In the genomic region with DNA sequence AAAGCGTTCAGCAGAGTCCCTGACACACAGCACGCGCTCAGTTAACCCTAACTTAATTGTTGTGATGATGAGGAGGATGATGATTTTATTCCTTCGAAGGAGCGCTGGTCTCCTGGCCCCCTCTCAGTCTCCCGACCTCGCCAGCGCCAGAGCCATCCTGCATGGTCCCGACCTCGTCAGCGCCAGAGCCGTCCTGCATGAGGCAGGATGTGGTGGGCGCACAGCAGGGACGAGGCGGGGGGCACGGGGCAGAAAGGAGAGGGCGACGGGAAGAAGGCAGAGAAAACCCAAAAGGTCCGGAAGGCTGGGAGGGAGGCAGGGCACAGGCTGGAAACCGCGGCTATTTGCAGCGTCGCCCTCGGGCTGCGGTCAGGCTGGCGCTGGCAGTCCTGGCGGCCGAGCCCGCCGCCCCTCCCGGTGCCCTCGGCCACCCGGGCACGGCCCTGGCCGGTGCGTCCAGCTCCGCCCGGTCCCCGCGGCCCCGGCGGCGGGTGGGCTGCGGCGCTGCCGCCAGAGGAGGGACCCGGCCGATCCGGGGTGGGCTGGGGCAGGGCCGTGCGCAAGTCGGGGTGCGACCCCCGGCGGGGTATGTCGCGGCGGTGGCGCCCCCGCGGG, we compare ENCODE assay signal across 8 cellular contexts. TPM values are rescaled to one million over a fixed set of nuclear protein-coding genes. Genes with fewer than 3 reads are reported as not detected.
DNase-seq lines count a peak whose midpoint lies in the region; ATAC-seq lines count a peak whose summit lies in the region.

No MANE protein-coding gene starts in this region.

- no peaks in the 10 kb centered on the region; the same call in 1 of the 2 replicates for H3K36me3 ChIP-seq in iPS-20b (ENCODE audit: insufficient read depth, low read depth, low read length)

- H3K36me3 Mint-ChIP-seq in activated CD4-positive, alpha-beta T cell treated with anti-CD3 and anti-CD28 coated beads, Interleukin-2, amount 10 ng/mL, durations not matched to agents 7 days and 5 days (ENCODE audit: low read depth): peaks cover 1% of the 10 kb centered on the region
- H3K36me3 Mint-ChIP-seq in activated naive CD4-positive, alpha-beta T cell treated with anti-CD3 and anti-CD28 coated beads, Interleukin-2, amount 50 U/mL, for 72 hours: no peaks in the 10 kb centered on the region
- peaks cover 7 to 10% of the 10 kb centered on the region in 2 donors for H3K36me3 Mint-ChIP-seq in stimulated activated naive B cell treated with anti-CD40 and anti-IgM and Interleukin-4, amounts not matched to agents 10 μg/mL and 1 μg/mL and 100 μg/mL, for 72 hours

- peak overlapping the region; percentile 93 for H3K27ac Mint-ChIP-seq in activated CD4-positive, alpha-beta T cell treated with anti-CD3 and anti-CD28 coated beads, Interleukin-2, amount 10 ng/mL, durations not matched to agents 7 days and 5 days
- peak overlapping the region; percentile 67 to 72 for H3K27ac Mint-ChIP-seq in activated naive CD4-positive, alpha-beta T cell treated with anti-CD3 and anti-CD28 coated beads, Interleukin-2, amount 50 U/mL, for 72 hours
- H3K27ac Mint-ChIP-seq in stimulated activated naive B cell treated with anti-CD40 and anti-IgM and Interleukin-4, amounts not matched to agents 10 μg/mL and 1 μg/mL and 100 μg/mL, for 72 hours: peak overlapping the region; percentile 92

- H3K27me3 Mint-ChIP-seq in activated CD4-positive, alpha-beta T cell treated with anti-CD3 and anti-CD28 coated beads, Interleukin-2, amount 10 ng/mL, durations not matched to agents 7 days and 5 days: peaks cover 9% of the 10 kb centered on the region
- peaks cover 43 to 51% of the 10 kb centered on the region in 2 donors for H3K27me3 Mint-ChIP-seq in stimulated activated naive B cell treated with anti-CD40 and anti-IgM and Interleukin-4, amounts not matched to agents 10 μg/mL and 1 μg/mL and 100 μg/mL, for 72 hours

- peaks cover 55% of the 10 kb centered on the region for H3K27me3 ChIP-seq in iPS-20b (ENCODE audit: insufficient read depth, low read length)

- peak; percentile 21 to 39 for ATAC-seq in activated naive CD4-positive, alpha-beta T cell treated with anti-CD3 and anti-CD28 coated beads, Interleukin-2, amount 50 U/mL, for 72 hours
- peak; percentile 11 to 28 for ATAC-seq in stimulated activated naive B cell treated with anti-CD40 and anti-IgM and Interleukin-4, amounts not matched to agents 10 μg/mL and 1 μg/mL and 100 μg/mL, for 72 hours (replicated peaks)
- ATAC-seq in GM21526 (IDR thresholded peaks at IDR 0.05; ENCODE audit: low FRiP score, unreplicated experiment) (no peak), HG03108 (IDR thresholded peaks at IDR 0.05; ENCODE audit: unreplicated experiment) (no peak)

- peak overlapping the region; percentile 64 for H3K4me3 ChIP-seq in iPS-20b (ENCODE audit: low read length)

- H3K9me3 Mint-ChIP-seq in activated CD4-positive, alpha-beta T cell treated with anti-CD3 and anti-CD28 coated beads, Interleukin-2, amount 10 ng/mL, durations not matched to agents 7 days and 5 days: no peaks in the 10 kb centered on the region
- no peaks in the 10 kb centered on the region for H3K9me3 Mint-ChIP-seq in activated naive CD4-positive, alpha-beta T cell treated with anti-CD3 and anti-CD28 coated beads, Interleukin-2, amount 50 U/mL, for 72 hours
- no peaks in the 10 kb centered on the region for H3K9me3 Mint-ChIP-seq in stimulated activated naive B cell treated with anti-CD40 and anti-IgM and Interleukin-4, amounts not matched to agents 10 μg/mL and 1 μg/mL and 100 μg/mL, for 72 hours

- peaks cover 21% of the 10 kb centered on the region for H3K4me1 Mint-ChIP-seq in activated CD4-positive, alpha-beta T cell treated with anti-CD3 and anti-CD28 coated beads, Interleukin-2, amount 10 ng/mL, durations not matched to agents 7 days and 5 days
- H3K4me1 Mint-ChIP-seq in stimulated activated naive B cell treated with anti-CD40 and anti-IgM and Interleukin-4, amounts not matched to agents 10 μg/mL and 1 μg/mL and 100 μg/mL, for 72 hours: peaks cover 15 to 17% of the 10 kb centered on the region in 2 donors

- H3K9ac ChIP-seq in iPS-20b (ENCODE audit: low read depth, low read length): peak overlapping the region; percentile 44; the same call in 1 of the 2 replicates

- no peaks in the 10 kb centered on the region for H3K9me3 ChIP-seq in iPS-20b (ENCODE audit: insufficient read depth, low read depth, low read length)

- CTCF ChIA-PET in activated CD4-positive, alpha-beta T cell treated with anti-CD3 and anti-CD28 coated beads, Interleukin-2, amount 10 ng/mL, durations not matched to agents 7 days and 5 days (lab: Charles Lee): interaction anchor here (0.6 to 2.7 kb wide), 9 partner anchors 11 to 295 kb away, joined by 3 to 12 read pairs (median 4); a partner anchor contains a TSS

- POLR2A ChIA-PET in activated CD4-positive, alpha-beta T cell treated with anti-CD3 and anti-CD28 coated beads, Interleukin-2, amount 10 ng/mL, durations not matched to agents 7 days and 5 days (lab: Charles Lee): interaction anchor here (0.6 kb wide), 1 partner anchor 63 kb away, joined by 4 read pairs; a partner anchor contains a TSS

- H3K4me3 Mint-ChIP-seq in activated CD4-positive, alpha-beta T cell treated with anti-CD3 and anti-CD28 coated beads, Interleukin-2, amount 10 ng/mL, durations not matched to agents 7 days and 5 days: peak overlapping the region; percentile 88
- peak overlapping the region; percentile 84 to 93 for H3K4me3 Mint-ChIP-seq in stimulated activated naive B cell treated with anti-CD40 and anti-IgM and Interleukin-4, amounts not matched to agents 10 μg/mL and 1 μg/mL and 100 μg/mL, for 72 hours

- DNase-seq in activated CD4-positive, alpha-beta T cell treated with anti-CD3 and anti-CD28 coated beads, Interleukin-2, amount 10 ng/mL, durations not matched to agents 7 days and 5 days: no peak
- no peak for DNase-seq in activated CD4-positive, alpha-beta T cell treated with anti-CD3 and anti-CD28 coated beads for 1 hour
- DNase-seq in activated naive CD4-positive, alpha-beta T cell treated with anti-CD3 and anti-CD28 coated beads, Interleukin-2, amount 50 U/mL, for 72 hours (ENCODE audit: low spot score in 2 of 2): no peak
- DNase-seq in stimulated activated naive B cell treated with anti-CD40 and anti-IgM and Interleukin-4, amounts not matched to agents 10 μg/mL and 1 μg/mL and 100 μg/mL, for 72 hours: no peak
- no peak for DNase-seq in NAMALWA (ENCODE audit: low spot score)

- no peak overlapping the region for H3K27ac ChIP-seq in iPS-20b (ENCODE audit: low read length)

- 0 out of 2 replicates have a peak, but pooled peaks cover 6% of the 10 kb centered on the region for H3K4me1 ChIP-seq in iPS-20b (ENCODE audit: insufficient read depth, low read length)

RNA-seq across cellular contexts. Expression of a gene that starts 3.0 kb away (rescaled TPM):
- total RNA-seq in activated CD4-positive, alpha-beta T cell treated with anti-CD3 and anti-CD28 coated beads, Interleukin-2, amount 10 ng/mL, durations not matched to agents 7 days and 5 days: not detected
- total RNA-seq in activated naive CD4-positive, alpha-beta T cell treated with anti-CD3 and anti-CD28 coated beads, Interleukin-2, amount 50 U/mL, for 72 hours: not detected

Comparison
In these comparisons a context has a peak if more than half of its experiments do, and no peak if none do; other contexts are left out.
1. ATAC-seq: peak in activated naive CD4-positive, alpha-beta T cell treated with anti-CD3 and anti-CD28 coated beads, Interleukin-2, amount 50 U/mL, for 72 hours (2 of 2) and stimulated activated naive B cell treated with anti-CD40 and anti-IgM and Interleukin-4, amounts not matched to agents 10 μg/mL and 1 μg/mL and 100 μg/mL, for 72 hours (2 of 2); none in GM21526 (single experiment) and HG03108 (single experiment).
2. Peak in every context shown above with its lines, with median percentiles within 50 percentile points of each other: H3K27ac Mint-ChIP-seq.